ENCODE assay signal across 1 cellular context in the genomic region with DNA sequence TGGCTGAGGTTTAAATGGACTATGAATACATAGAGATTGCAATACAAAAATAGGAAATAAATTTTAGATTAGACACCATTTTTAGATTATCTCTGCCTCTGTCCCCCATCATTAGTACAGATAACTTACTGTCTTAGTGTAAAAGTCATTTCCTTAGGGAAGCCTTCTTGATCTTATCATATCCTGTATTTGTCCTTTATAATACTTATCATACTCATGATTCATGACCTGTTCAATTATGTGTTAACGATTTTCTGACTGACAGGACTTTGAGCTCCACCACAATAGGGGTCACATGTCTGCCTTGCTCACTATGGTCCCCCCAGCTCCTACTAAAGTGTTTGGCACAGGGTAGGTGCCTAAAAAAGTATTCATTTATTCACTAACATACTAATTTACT.
TF ChIP-seq lines count a peak whose summit lies in the region.

No MANE protein-coding gene starts in this region.

TF ChIP-seq in endothelial cell of umbilical vein, 7 proteins besides CTCF, POLR2A, EP300 and RAD21:
- TF ChIP-seq JUN (IDR thresholded peaks at IDR 0.05; ENCODE audit: borderline replicate concordance, insufficient read depth, insufficient read length, low read depth), result peak; percentile 49
- TF ChIP-seq EZH2 (IDR thresholded peaks at IDR 0.05; ENCODE audit: borderline replicate concordance, low read depth, low read length, severe bottlenecking), result no peak
- TF ChIP-seq MAX (IDR thresholded peaks at IDR 0.05; ENCODE audit: insufficient read depth, insufficient read length), result no peak
- peak; percentile 40 for TF ChIP-seq POLR2AphosphoS5 (IDR thresholded peaks at IDR 0.05; ENCODE audit: insufficient read depth, low read depth, low read length)
- TF ChIP-seq FOS (IDR thresholded peaks at IDR 0.05; ENCODE audit: borderline replicate concordance, insufficient read depth, low read length), result peak; percentile 68
- TF ChIP-seq GATA2 (IDR thresholded peaks at IDR 0.05; ENCODE audit: insufficient read depth, insufficient read length, low read depth, low read length), result peak; percentile 98
